Comparison of ENCODE assay signal across 8 cellular contexts in genomic region chr7:24756989-24757798, GRCh38. TPM values are rescaled to one million over a fixed set of nuclear protein-coding genes. Genes with fewer than 3 reads are reported as not detected.
DNase-seq lines count a peak whose midpoint lies in the region; ATAC-seq and TF ChIP-seq lines count a peak whose summit lies in the region.

Gene GSDME (minus strand): TSS chr7:24757464. CDS start chr7:24749774, 7,690 bp downstream.

- DNase-seq in ACHN, result peak; percentile 88
- peak; percentile 32 to 58 (median 51) for DNase-seq in adrenal gland
- peak; percentile 75 to 80 for DNase-seq in cardiac muscle cell (ENCODE audit: low read depth in 1 of 2, low spot score in 1 of 2)
- peak; percentile 87 for DNase-seq in osteocyte (ENCODE audit: extremely low spot score, unreplicated experiment)
- DNase-seq in NCI-H1048 (lab: John Stamatoyannopoulos, UW), result no peak

- H3K27me3 ChIP-seq in OCI-LY3 (ENCODE audit: low read depth, low read length), result no peaks in the 10 kb centered on the region; the same call in 1 of the 2 replicates
- H3K27me3 ChIP-seq in adrenal gland, result no peaks in the 10 kb centered on the region
- H3K27me3 ChIP-seq in cardiac muscle cell, result peaks cover 25% of the 10 kb centered on the region

- peak within 1 kb of the TSS; percentile 81 for H3K27ac Mint-ChIP-seq in osteocyte (ENCODE audit: unreplicated experiment)

- H3K27me3 Mint-ChIP-seq in osteocyte (ENCODE audit: unreplicated experiment), result peaks cover 8% of the 10 kb centered on the region

- peak within 1 kb of the TSS; percentile 99 for H3K4me2 ChIP-seq in OCI-LY3 (ENCODE audit: low read length)

- H4K20me1 ChIP-seq in OCI-LY3 (ENCODE audit: insufficient read depth, low read length), result no peaks in the 10 kb centered on the region

- H3K9me3 ChIP-seq in OCI-LY3 (ENCODE audit: insufficient read depth, low read length) (no peaks in the 10 kb centered on the region), adrenal gland (replicated peaks in 1 of 3) (no peaks in the 10 kb centered on the region), cardiac muscle cell (ENCODE audit: low read depth) (no peaks in the 10 kb centered on the region)

- H3K79me2 ChIP-seq in OCI-LY3 (ENCODE audit: low read length), result no peaks in the 10 kb centered on the region

- H3K4me3 ChIP-seq in OCI-LY3 (ENCODE audit: low read length) (peak within 1 kb of the TSS; percentile 76), adrenal gland (peak within 1 kb of the TSS in 2 of 4 donors; percentile 52 to 73), cardiac muscle cell (peak within 1 kb of the TSS; percentile 88)

- peak within 1 kb of the TSS; percentile 55 for H3K9ac ChIP-seq in OCI-LY3 (ENCODE audit: low read length)

- no peaks in the 10 kb centered on the region for H3K36me3 Mint-ChIP-seq in osteocyte (ENCODE audit: unreplicated experiment)

- H3K9me3 Mint-ChIP-seq in osteocyte (ENCODE audit: unreplicated experiment), result no peaks in the 10 kb centered on the region

- 0 to 1% (median 1%) methylated on average over 12 to 89 of the region's 89 CpGs for WGBS in adrenal gland, 4 donors

- intact Hi-C loops in adrenal gland (cut with DNase I), result no loop called here

- H3K27ac ChIP-seq in OCI-LY3 (ENCODE audit: low read length) (no peak within 1 kb of the TSS), adrenal gland (peak within 1 kb of the TSS in 4 of 5 donors; percentile 44 to 84 (median 68)), cardiac muscle cell (no peak within 1 kb of the TSS)

- no peak for TF ChIP-seq CTCF in OCI-LY3 (IDR thresholded peaks at IDR 0.05; ENCODE audit: low read depth, low read length)
- no peak for TF ChIP-seq CTCF in adrenal gland (IDR thresholded peaks at IDR 0.05)
- no peak for TF ChIP-seq CTCF in cardiac muscle cell (IDR thresholded peaks at IDR 0.05; ENCODE audit: low read depth, low read length)
- no peak for TF ChIP-seq CTCF in osteocyte (IDR thresholded peaks at IDR 0.05)

- H3K4me1 ChIP-seq in OCI-LY3 (ENCODE audit: low read length) (peaks cover 17% of the 10 kb centered on the region), adrenal gland (replicated peaks in 1 of 2) (peaks cover 5 to 6% of the 10 kb centered on the region in 2 donors), cardiac muscle cell (ENCODE audit: low read depth) (no peaks in the 10 kb centered on the region)

- no peaks in the 10 kb centered on the region for H3K36me3 ChIP-seq in OCI-LY3 (replicated peaks; ENCODE audit: low read depth, low read length)
- no peaks in the 10 kb centered on the region for H3K36me3 ChIP-seq in adrenal gland (replicated peaks in 1 of 2)
- no peaks in the 10 kb centered on the region for H3K36me3 ChIP-seq in cardiac muscle cell

- H3K4me3 Mint-ChIP-seq in osteocyte (ENCODE audit: unreplicated experiment), result peak within 1 kb of the TSS; percentile 89

- peaks cover 10% of the 10 kb centered on the region for H3K4me1 Mint-ChIP-seq in osteocyte (ENCODE audit: unreplicated experiment)

- in situ Hi-C loops in ACHN (cut with HindIII; ENCODE audit: low pct_ligation_motif_present, low pct_unique_long_range_greater_than_20kb, low sequenced_read_pairs), result no loop called here

- peak in 1 of 2 donors; percentile 1 for TF ChIP-seq POLR2A in adrenal gland (IDR thresholded peaks at IDR 0.05)

- peak within 1 kb of the TSS; percentile 77 for H2AFZ ChIP-seq in OCI-LY3 (ENCODE audit: low read depth, low read length)

- peak; percentile 65 for ATAC-seq in GM18502 (IDR thresholded peaks at IDR 0.05; ENCODE audit: poor library complexity, unreplicated experiment)
- ATAC-seq in HG02938 (IDR thresholded peaks at IDR 0.05; ENCODE audit: unreplicated experiment), result peak; percentile 34

RNA-seq across cellular contexts. Expression of gene GSDME, which starts in this region (rescaled TPM):
- total RNA-seq in adrenal gland, result 10 to 100 TPM in 1 of 8 donors, 1 to 10 TPM in 7; 2.6 to 10.3 (median 6.3) TPM
- 1 to 10 TPM; 4.3 to 6.8 (median 5.7) TPM for polyA plus RNA-seq in adrenal gland
- total RNA-seq in cardiac muscle cell, result 6.6 and 7.1 TPM in 2 replicates
- 8.4 and 10.0 TPM in 2 replicates for polyA plus RNA-seq in cardiac muscle cell
- total RNA-seq in osteocyte, result 10.2 and 11.9 TPM in 2 replicates

Comparison
In these comparisons a context has a peak if more than half of its experiments do, and no peak if none do; other contexts are left out.
1. H3K27ac ChIP-seq: peak in adrenal gland (4 of 5); none in OCI-LY3 (single experiment) and cardiac muscle cell (single experiment).